Comparison of ENCODE assay signal across 18 cellular contexts in the genomic region with DNA sequence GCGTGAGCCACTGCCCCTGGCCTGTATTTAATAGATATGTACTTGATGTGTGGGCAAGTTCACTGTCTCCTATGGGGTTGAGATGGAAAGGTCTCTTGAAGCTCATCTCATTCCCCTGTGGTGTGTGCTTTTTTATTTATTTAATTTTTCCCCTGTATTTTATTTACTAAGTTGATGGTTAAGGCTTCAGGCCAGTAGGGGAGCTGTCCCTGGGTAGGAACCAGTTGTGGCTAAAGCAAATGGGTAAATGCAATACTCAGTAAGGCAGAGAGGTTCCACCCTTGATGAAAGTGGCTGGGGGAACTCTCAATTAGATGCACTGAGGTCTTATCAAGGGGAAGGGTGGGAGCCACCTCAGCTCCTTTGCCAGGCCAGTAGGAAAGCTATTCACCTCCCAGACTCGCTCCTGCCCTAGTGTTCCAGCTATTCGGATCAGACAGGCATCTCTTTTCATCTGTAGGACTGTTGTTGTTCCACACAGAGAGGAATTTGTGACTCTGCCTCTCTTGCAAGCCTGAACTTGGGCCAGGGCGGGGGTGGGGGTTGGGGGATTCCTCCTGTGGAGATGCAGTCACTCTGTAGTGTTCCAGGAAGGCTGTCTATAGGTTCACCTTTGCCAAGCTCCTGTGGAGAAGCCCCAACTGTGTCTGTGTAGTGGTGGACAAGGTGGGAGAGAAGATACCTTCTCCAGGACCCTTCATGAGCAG. TPM values are rescaled to one million over a fixed set of nuclear protein-coding genes. Genes with fewer than 3 reads are reported as not detected.
DNase-seq lines count a peak whose midpoint lies in the region; ATAC-seq, FAIRE-seq and TF ChIP-seq lines count a peak whose summit lies in the region.
"Had no signal": no experiment of that assay in that cellular context is flagged by ENCODE, and none has a peak within 500 bp of the region (broad histone marks: within the 10 kb centered on the region; RNA-seq: fewer than 3 reads in every experiment).

No MANE protein-coding gene starts in this region.

- TF ChIP-seq EP300 in K562 (IDR thresholded peaks at IDR 0.05; ENCODE audit: low read length) (no peak), suprapubic skin (IDR thresholded peaks at IDR 0.05) (no peak)

- H3K56ac ChIP-seq in IMR-90 (ENCODE audit: extremely low read depth, insufficient read depth, low read length) = no peak overlapping the region

- ATAC-seq in IMR-90 (ENCODE audit: low read depth) (peak; percentile 40; the same call in 1 of the 2 replicates), K562 (peak; percentile 45; the same call in 2 of the 3 replicates), omental fat pad (ENCODE audit: low FRiP score) (no peak)
- ATAC-seq: sciatic nerve; stimulated activated naive CD8-positive, alpha-beta T cell treated with anti-CD3 and anti-CD28 coated beads, Interleukin-15, Interleukin-2, amounts not matched to agents 100 U/mL and 50 U/mL, for 24 hours had no signal

- in situ Hi-C loops in IMR-90 (cut with MboI; ENCODE audit: low sequenced_read_pairs) (no loop called here), K562 (cut with MboI) (no loop called here)

- H4K91ac ChIP-seq in IMR-90 (ENCODE audit: insufficient read depth, low read depth, low read length) = no peak overlapping the region

- FAIRE-seq in K562 (lab: Jason Lieb, UNC) = no peak
- FAIRE-seq: colon had no signal

- H3K4me2 ChIP-seq in IMR-90 (ENCODE audit: low read depth, low read length) = no peak overlapping the region
- no peak overlapping the region for H3K4me2 ChIP-seq in K562 (ENCODE audit: insufficient read depth, low read length)

- no peak overlapping the region for H2BK15ac ChIP-seq in IMR-90 (ENCODE audit: low read depth, low read length)

- H3K9me1 ChIP-seq in IMR-90 (ENCODE audit: insufficient read depth, low read length) (peaks cover 6% of the 10 kb centered on the region; the same call in 1 of the 2 replicates), K562 (ENCODE audit: control insufficient read depth, insufficient read depth, low read length) (no peaks in the 10 kb centered on the region)

- H3K27ac ChIP-seq in IMR-90 (ENCODE audit: insufficient read depth, low read length) (no peak overlapping the region), K562 (ENCODE audit: extremely low read depth, low read depth, low read length) (no peak overlapping the region), suprapubic skin (no peak overlapping the region)
- H3K27ac ChIP-seq: SK-N-MC had no signal

- TF ChIP-seq POLR2A in IMR-90 (IDR thresholded peaks at IDR 0.05; ENCODE audit: low read depth, low read length) (no peak), K562 (conservative IDR thresholded peaks at IDR 0.05) (no peak), suprapubic skin (IDR thresholded peaks at IDR 0.05) (no peak)

- H4K5ac ChIP-seq in IMR-90 (ENCODE audit: low read depth, low read length) = no peak overlapping the region

- no peak overlapping the region for H3K14ac ChIP-seq in IMR-90 (replicated peaks; ENCODE audit: low read depth, low read length)

- H2AFZ ChIP-seq in IMR-90 (replicated peaks; ENCODE audit: low read length, poor library complexity) (no peak overlapping the region), K562 (ENCODE audit: low read depth, low read length) (no peak overlapping the region)

- H2AK9ac ChIP-seq in IMR-90 (replicated peaks; ENCODE audit: low read depth, low read length, poor library complexity) = no peak overlapping the region

- no peak overlapping the region for H4K8ac ChIP-seq in IMR-90 (ENCODE audit: low read depth in 2 of 2, low read length in 2 of 2)

- POLR2A ChIA-PET in IMR-90 (lab: Charles Lee; ENCODE audit: unreplicated experiment) (no interaction called here), K562 (lab: Yijun Ruan, JAX) (interaction anchor here (0.8 kb wide), 1 partner anchor 8 kb away, joined by 3 read pairs; no protein-coding TSS in a partner anchor)

- H3K4me1 ChIP-seq in IMR-90 (ENCODE audit: control insufficient read depth, insufficient read depth, low read length) = peaks cover 2% of the 10 kb centered on the region; the same call in 1 of the 2 replicates
- peaks cover 3 to 7% of the 10 kb centered on the region in 2 experiments; a peak in 2 of 5 replicates for H3K4me1 ChIP-seq in K562 (replicated peaks in 1 of 2; ENCODE audit: control insufficient read depth in 2 of 2, insufficient read depth in 2 of 2, low read length in 2 of 2)
- H3K4me1 ChIP-seq in suprapubic skin = no peaks in the 10 kb centered on the region

- dilution Hi-C loops in IMR-90 (cut with HindIII; ENCODE audit: low sequenced_read_pairs, unreplicated experiment) = no loop called here

- no peak overlapping the region for H2AK5ac ChIP-seq in IMR-90 (ENCODE audit: low read depth, low read length)

- H2BK120ac ChIP-seq in IMR-90 (ENCODE audit: low read depth, low read length) = no peak overlapping the region

- 0 out of 2 replicates have a peak, but pooled peaks have one; percentile 11 for TF ChIP-seq CTCF in AG10803 (conservative IDR thresholded peaks at IDR 0.05; ENCODE audit: low read length)
- TF ChIP-seq CTCF in IMR-90 (conservative IDR thresholded peaks at IDR 0.05; ENCODE audit: low read depth, low read length) = no peak; the same call in 1 of the 2 replicates
- no peak for TF ChIP-seq CTCF in K562 (IDR thresholded peaks at IDR 0.05 in 2 of 3, conservative IDR thresholded peaks at IDR 0.05 in 1 of 3; ENCODE audit: insufficient read depth in 2 of 3, low read depth in 1 of 3, low read length in 3 of 3)
- peak; percentile 11 for TF ChIP-seq CTCF in foreskin fibroblast (IDR thresholded peaks at IDR 0.05; ENCODE audit: low read depth, low read length)
- no peak for TF ChIP-seq CTCF in omental fat pad (IDR thresholded peaks at IDR 0.05)
- no peak for TF ChIP-seq CTCF in suprapubic skin (IDR thresholded peaks at IDR 0.05)

- DNase-seq in AG10803 (ENCODE audit: low read depth) = peak; percentile 2
- DNase-seq in IMR-90 = no peak
- DNase-seq in K562 (ENCODE audit: extremely low read depth in 1 of 4, low spot score in 3 of 4) = no peak
- no peak for DNase-seq in foreskin fibroblast
- no peak for DNase-seq in omental fat pad (ENCODE audit: low spot score)
- no peak for DNase-seq in SHP77 treated with DMSO at 0.1 percent for 48 hours (lab: John Stamatoyannopoulos, UW)
- no peak for DNase-seq in midbrain (lab: John Stamatoyannopoulos, UW)
- DNase-seq in suprapubic skin (ENCODE audit: low spot score in 2 of 2) = no peak
- DNase-seq: activated effector memory CD4-positive, alpha-beta T cell treated with Interleukin-2 at 50 U/mL for 16 hours; NCI-H1436; NCI-H2171 treated with DMSO at 0.1 percent for 48 hours; NCI-H748 treated with DMSO at 0.1 percent for 48 hours; occipital lobe; stimulated activated naive CD8-positive, alpha-beta T cell treated with anti-CD3 and anti-CD28 coated beads, Interleukin-15, Interleukin-2, amounts not matched to agents 100 U/mL and 50 U/mL, for 24 hours; T1000 had no signal

- no TSS peak for BruUV-seq in IMR-90 (replicated peaks; lab: Mats Ljungman, UMichigan)
- no TSS peak for BruUV-seq in K562 (replicated peaks; lab: Mats Ljungman, UMichigan)

- H3K27me3 ChIP-seq in IMR-90 (ENCODE audit: control insufficient read depth, insufficient read depth, low read length) (no peaks in the 10 kb centered on the region), K562 (ENCODE audit: control insufficient read depth in 2 of 2, insufficient read depth in 2 of 2, low read length in 2 of 2) (no peaks in the 10 kb centered on the region), suprapubic skin (no peaks in the 10 kb centered on the region)

- no CpG with 5 or more reads among the region's 4 CpGs for WGBS in IMR-90 (ENCODE audit: extremely low coverage in 2 of 2, insufficient read length in 1 of 2), 2 experiments
- 87% methylated on average over 4 of the region's 4 CpGs for WGBS in K562 (ENCODE audit: insufficient coverage, low coverage, missing lambda C conversion rate)
- WGBS in suprapubic skin = 84% methylated on average over 4 of the region's 4 CpGs

- H3K79me2 ChIP-seq in K562 (ENCODE audit: control insufficient read depth, insufficient read depth, low read length) = peaks cover 81% of the 10 kb centered on the region

- H4K20me1 ChIP-seq in IMR-90 (ENCODE audit: insufficient read depth, low read length) = no peaks in the 10 kb centered on the region
- H4K20me1 ChIP-seq in K562 (replicated peaks; ENCODE audit: control insufficient read depth, insufficient read depth, low read length) = no peaks in the 10 kb centered on the region

- TF ChIP-seq RAD21 in IMR-90 (IDR thresholded peaks at IDR 0.05; ENCODE audit: low read length) (no peak), K562 (CRISPR knock-in tag; conservative IDR thresholded peaks at IDR 0.05 in 1 of 2, IDR thresholded peaks at IDR 0.05 in 1 of 2) (no peak)

- H3K9ac ChIP-seq in IMR-90 (ENCODE audit: low read depth, low read length) (no peak overlapping the region), K562 (ENCODE audit: insufficient read depth in 1 of 2, low read depth in 2 of 2, low read length in 2 of 2) (no peak overlapping the region)

- peaks cover 9 to 21% of the 10 kb centered on the region in 2 experiments; a peak in 3 of 4 replicates for H3K79me1 ChIP-seq in IMR-90 (ENCODE audit: low read depth in 1 of 2, low read length in 2 of 2)

- H2BK20ac ChIP-seq in IMR-90 (ENCODE audit: low read depth, low read length) = no peak overlapping the region

- intact Hi-C loops in IMR-90 (cut with micrococcal nuclease) = no loop called here
- intact Hi-C loops in K562 (cut with micrococcal nuclease) = no loop called here

- H3K4ac ChIP-seq in IMR-90 (ENCODE audit: low read depth, low read length) = no peak overlapping the region

- peaks cover 10% of the 10 kb centered on the region for H3K9me3 ChIP-seq in IMR-90 (ENCODE audit: control insufficient read depth, insufficient read depth, low read length)
- H3K9me3 ChIP-seq in K562 (replicated peaks; ENCODE audit: control insufficient read depth, insufficient read depth, low read depth, low read length) = peaks cover 4% of the 10 kb centered on the region; the same call in 1 of the 2 replicates
- peaks cover 9% of the 10 kb centered on the region for H3K9me3 ChIP-seq in suprapubic skin

- CTCF ChIA-PET in IMR-90 (lab: Yijun Ruan, JAX) (no interaction called here), K562 (lab: Yijun Ruan, JAX; ENCODE audit: low intra/inter-chr PET ratio) (no interaction called here)

- H3K23ac ChIP-seq in IMR-90 (ENCODE audit: low read depth, low read length) = no peak overlapping the region

- no peak overlapping the region for H3K18ac ChIP-seq in IMR-90 (ENCODE audit: low read depth, low read length)

- H3K36me3 ChIP-seq in IMR-90 (ENCODE audit: control insufficient read depth, insufficient read depth, low read length) (peaks cover 4% of the 10 kb centered on the region; the same call in 1 of the 2 replicates), K562 (ENCODE audit: control insufficient read depth, insufficient read depth, low read length) (peaks cover 41% of the 10 kb centered on the region; the same call in 2 of the 3 replicates), suprapubic skin (peaks cover 19% of the 10 kb centered on the region)

- H2BK5ac ChIP-seq in IMR-90 (ENCODE audit: low read depth, low read length, poor library complexity, severe bottlenecking) = no peak overlapping the region

- H3K4me3 ChIP-seq in AG10803 (ENCODE audit: low read length) = no peak overlapping the region
- H3K4me3 ChIP-seq in IMR-90 (ENCODE audit: insufficient read depth, low read depth, low read length) = no peak overlapping the region
- no peak overlapping the region for H3K4me3 ChIP-seq in K562
- H3K4me3 ChIP-seq in foreskin fibroblast (ENCODE audit: low read depth in 1 of 2, low read length in 2 of 2) = no peak overlapping the region
- no peak overlapping the region for H3K4me3 ChIP-seq in suprapubic skin
- H3K4me3 ChIP-seq: SK-N-MC had no signal

RNA-seq across cellular contexts. Expression of a gene that starts 26.1 kb away (rescaled TPM):
- 63.6 and 76.2 TPM in 2 replicates for total RNA-seq in IMR-90 (2012; rRNA removed)
- 37.3 and 40.5 TPM in 2 replicates for polyA plus RNA-seq in IMR-90 (2012; rRNA removed)
- polyA plus RNA-seq in IMR-90 (2012; cell fraction: cytosol; rRNA removed) = 26.1 and 27.1 TPM in 2 replicates
- 15.2 and 19.3 TPM in 2 replicates for polyA plus RNA-seq in IMR-90 (2012; cell fraction: nucleus; rRNA removed; ENCODE audit: low replicate concordance)
- 65.7 and 80.5 TPM in 2 replicates for total RNA-seq in K562 (2011; cell fraction: chromatin; rRNA removed; ENCODE audit: low replicate concordance)
- total RNA-seq in K562 (2011; cell fraction: nucleolus; rRNA removed) = 36.9 and 41.6 TPM in 2 replicates
- total RNA-seq in K562 (2011; cell fraction: nucleoplasm; rRNA removed) = 39.4 and 45.8 TPM in 2 replicates
- total RNA-seq in K562 (2014; rRNA removed) = 98.2 and 105 TPM in 2 replicates
- total RNA-seq in K562 (2014; rRNA removed; fragmentation: Illumina TruSeq; extraction: Trizol) = 120 and 136 TPM in 2 replicates
- total RNA-seq in K562 (2015; rRNA removed; fragmentation: Illumina TruSeq; extraction: Trizol) = 88.0 and 90.8 TPM in 2 replicates
- 92.8 and 94.6 TPM in 2 replicates for total RNA-seq in K562 (2021)
- polyA plus RNA-seq in K562 (2011; rRNA removed) = 173 and 174 TPM in 2 replicates
- polyA plus RNA-seq in K562 (2011; cell fraction: cytosol; rRNA removed) = 132 and 185 TPM in 2 replicates
- 52.5 and 74.8 TPM in 2 replicates for polyA plus RNA-seq in K562 (2011; cell fraction: nucleus; rRNA removed)
- 75.6 and 83.6 TPM in 2 replicates for polyA plus RNA-seq in K562 (2012)
- polyA plus RNA-seq in K562 (2014; fragmentation: Illumina TruSeq; extraction: Trizol) = 113 and 117 TPM in 2 replicates
- polyA plus RNA-seq in K562 (2014; fragmentation: Nextera tagmentation; extraction: Ambion mirVana) = 10 to 100 TPM; 69.5 to 83.7 TPM
- polyA plus RNA-seq in K562 (2014; rRNA removed) = 79.9 and 105 TPM in 2 replicates
- polyA minus RNA-seq in K562 (2011; rRNA and poly(A)+ RNA removed) = 212 and 254 TPM in 2 replicates
- polyA minus RNA-seq in K562 (2011; cell fraction: cytosol; rRNA and poly(A)+ RNA removed) = 70.0 and 106 TPM in 2 replicates
- 18.0 and 38.0 TPM in 2 replicates for polyA minus RNA-seq in K562 (2011; cell fraction: nucleus; rRNA and poly(A)+ RNA removed)
- total RNA-seq in omental fat pad = 10 to 100 TPM; 22.2 to 37.9 (median 29.0) TPM
- total RNA-seq in suprapubic skin = 10 to 100 TPM; 23.0 to 34.7 (median 28.6) TPM

Comparison
In these comparisons a context has a peak if more than half of its experiments do, and no peak if none do; other contexts are left out.
1. CTCF ChIP-seq: peak in AG10803 (single experiment) and foreskin fibroblast (single experiment); none in IMR-90 (single experiment), K562 (0 of 3), omental fat pad (0 of 3) and suprapubic skin (0 of 2).